In the genomic region with DNA sequence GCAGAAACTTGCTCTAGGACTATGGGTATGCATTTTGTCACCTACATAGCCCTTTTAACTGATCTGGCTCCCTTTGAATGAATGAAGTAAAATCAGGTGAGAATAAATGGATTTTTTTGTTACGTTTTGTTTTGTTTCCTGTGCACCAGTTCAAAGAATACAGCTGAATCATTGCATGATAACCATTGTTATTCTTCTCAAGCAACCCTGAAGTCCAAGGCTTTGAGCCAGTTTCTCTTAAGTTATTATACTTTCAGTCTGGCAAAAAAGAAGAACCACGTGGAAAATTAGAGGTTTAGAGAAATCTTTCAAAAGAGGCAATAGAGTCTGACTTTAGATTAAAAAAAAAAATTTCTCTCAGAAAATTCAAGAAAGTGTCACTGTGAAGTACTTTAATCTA, we compare ENCODE assay signal across 17 cellular contexts.
DNase-seq lines count a peak whose midpoint lies in the region; ATAC-seq and TF ChIP-seq lines count a peak whose summit lies in the region.
"Had no signal": no experiment of that assay in that cellular context is flagged by ENCODE, and none has a peak within 500 bp of the region (broad histone marks: within the 10 kb centered on the region; RNA-seq: fewer than 3 reads in every experiment).

No MANE protein-coding gene starts in this region.

- CTCF ChIA-PET in PC-3 (lab: Charles Lee), result no interaction called here

- no peak for DNase-seq in PC-3
- peak; percentile 41 for DNase-seq in astrocyte of the hippocampus (ENCODE audit: low read depth, low spot score)
- no peak for DNase-seq in mesendoderm
- DNase-seq in NCI-H2196 treated with DMSO at 0.1 percent for 48 hours (lab: John Stamatoyannopoulos, UW; ENCODE audit: unreplicated experiment), result no peak
- DNase-seq in brain microvascular endothelial cell, result no peak
- DNase-seq in activated T-helper 1 cell treated with anti-CD3 and anti-CD28 coated beads, Interleukin-12 subunit alpha, Interleukin-12 subunit beta, Interleukin-2, Interleukin-4 antibody, amounts not matched to agents 30 ng/mL and 10 ng/mL and 1 ng/mL, durations not matched to agents 14 hours and 24 hours and 36 hours (ENCODE audit: low spot score), result no peak
- DNase-seq: 8988T; Calu3; CD8-positive, alpha-beta T cell; DMS79 treated with DMSO at 0.1 percent for 48 hours; GF-D8; GM23248 had no signal

- H3K9ac ChIP-seq in PC-3 (ENCODE audit: low read length), result no peak overlapping the region
- H3K9ac ChIP-seq in mesendoderm (ENCODE audit: low read length), result no peak overlapping the region
- H3K9ac ChIP-seq: BLaER1 treated with 17β-estradiol and CSF1 and Interleukin-3, amounts not matched to agents 10 nM and 100 nM; GM23248 had no signal

- H3K4ac ChIP-seq in mesendoderm (ENCODE audit: low read depth, low read length), result no peak overlapping the region

- in situ Hi-C loops in brain microvascular endothelial cell (cut with HindIII; ENCODE audit: low pct_ligation_motif_present, low sequenced_read_pairs), result no loop called here

- no peaks in the 10 kb centered on the region for H3K4me1 ChIP-seq in ACC112 (ENCODE audit: control insufficient read depth, insufficient read depth, low read length, unreplicated experiment)
- H3K4me1 ChIP-seq in PC-3 (ENCODE audit: insufficient read depth, low read length), result no peaks in the 10 kb centered on the region
- no peaks in the 10 kb centered on the region for H3K4me1 ChIP-seq in mesendoderm (ENCODE audit: control insufficient read depth, low read depth, low read length)
- H3K4me1 ChIP-seq: BLaER1 treated with 17β-estradiol and CSF1 and Interleukin-3, amounts not matched to agents 10 nM and 100 nM had no signal

- no peaks in the 10 kb centered on the region for H3K79me1 ChIP-seq in mesendoderm (ENCODE audit: low read length)

- no TSS peak for BruUV-seq in PC-3 (replicated peaks; lab: Mats Ljungman, UMichigan)

- no peaks in the 10 kb centered on the region for H3F3A ChIP-seq in PC-3 (ENCODE audit: low read length, unreplicated experiment)

- H2AFZ ChIP-seq in ACC112 (ENCODE audit: low read length, unreplicated experiment) (peak overlapping the region; percentile 32), PC-3 (ENCODE audit: low read length) (0 out of 2 replicates have a peak overlapping the region, but pooled peaks have one; percentile 3)
- H2AFZ ChIP-seq: GM23248 had no signal

- intact Hi-C loops in PC-3 (cut with micrococcal nuclease), result no loop called here
- intact Hi-C loops in activated T-helper 1 cell treated with anti-CD3 and anti-CD28 coated beads, Interleukin-12 subunit alpha, Interleukin-12 subunit beta, Interleukin-2, Interleukin-4 antibody, amounts not matched to agents 30 ng/mL and 10 ng/mL and 1 ng/mL, durations not matched to agents 14 hours and 24 hours and 36 hours (cut with micrococcal nuclease), result no loop called here

- H3K36me3 Mint-ChIP-seq in activated T-helper 1 cell treated with anti-CD3 and anti-CD28 coated beads, Interleukin-12 subunit alpha, Interleukin-12 subunit beta, Interleukin-2, Interleukin-4 antibody, amounts not matched to agents 30 ng/mL and 10 ng/mL and 1 ng/mL, durations not matched to agents 14 hours and 24 hours and 36 hours (ENCODE audit: low read depth), result no peaks in the 10 kb centered on the region
- H3K36me3 Mint-ChIP-seq: CD8-positive, alpha-beta T cell had no signal

- no peaks in the 10 kb centered on the region for H3K36me3 ChIP-seq in ACC112 (ENCODE audit: insufficient read depth, low read length)
- no peaks in the 10 kb centered on the region for H3K36me3 ChIP-seq in PC-3 (ENCODE audit: low read depth, low read length)
- no peaks in the 10 kb centered on the region for H3K36me3 ChIP-seq in mesendoderm (ENCODE audit: control insufficient read depth, insufficient read depth, low read length)
- H3K36me3 ChIP-seq in brain microvascular endothelial cell (replicated peaks), result no peaks in the 10 kb centered on the region
- H3K36me3 ChIP-seq: BLaER1 treated with 17β-estradiol and CSF1 and Interleukin-3, amounts not matched to agents 10 nM and 100 nM; HAP-1 had no signal

- POLR2A ChIA-PET in PC-3 (lab: Charles Lee; ENCODE audit: unreplicated experiment), result no interaction called here

- H3K4me3 ChIP-seq in ACC112 (ENCODE audit: low read depth, low read length), result no peak overlapping the region
- no peak overlapping the region for H3K4me3 ChIP-seq in PC-3 (ENCODE audit: low read length)
- H3K4me3 ChIP-seq in mesendoderm (ENCODE audit: low read length), result no peak overlapping the region
- no peak overlapping the region for H3K4me3 ChIP-seq in brain microvascular endothelial cell (ENCODE audit: low read depth, low read length)
- H3K4me3 ChIP-seq: BLaER1 treated with 17β-estradiol and CSF1 and Interleukin-3, amounts not matched to agents 10 nM and 100 nM; GM23248; HAP-1 had no signal

- no peak overlapping the region for H3K56ac ChIP-seq in mesendoderm (ENCODE audit: low read length)

- H3K9me3 Mint-ChIP-seq in activated T-helper 1 cell treated with anti-CD3 and anti-CD28 coated beads, Interleukin-12 subunit alpha, Interleukin-12 subunit beta, Interleukin-2, Interleukin-4 antibody, amounts not matched to agents 30 ng/mL and 10 ng/mL and 1 ng/mL, durations not matched to agents 14 hours and 24 hours and 36 hours, result peaks cover 7% of the 10 kb centered on the region

- no peaks in the 10 kb centered on the region for H3K79me2 ChIP-seq in ACC112 (ENCODE audit: control insufficient read depth, insufficient read depth, low read length, unreplicated experiment)
- no peaks in the 10 kb centered on the region for H3K79me2 ChIP-seq in PC-3 (ENCODE audit: low read length)
- H3K79me2 ChIP-seq in mesendoderm (ENCODE audit: control insufficient read depth, insufficient read depth, low read length), result no peaks in the 10 kb centered on the region

- ATAC-seq in PC-3 (no peak), GM21723 (IDR thresholded peaks at IDR 0.05; ENCODE audit: unreplicated experiment) (no peak)
- ATAC-seq: CD8-positive, alpha-beta T cell had no signal

- H3K23ac ChIP-seq in mesendoderm (ENCODE audit: low read length), result no peak overlapping the region

- H3K18ac ChIP-seq in mesendoderm (ENCODE audit: low read length), result no peak overlapping the region

- H2BK120ac ChIP-seq in mesendoderm (ENCODE audit: low read depth, low read length), result no peak overlapping the region

- H3K27me3 ChIP-seq in ACC112 (ENCODE audit: insufficient read depth, low read length), result no peaks in the 10 kb centered on the region
- H3K27me3 ChIP-seq in PC-3 (ENCODE audit: low read length), result no peaks in the 10 kb centered on the region
- H3K27me3 ChIP-seq in mesendoderm (ENCODE audit: insufficient read depth, low read length, poor library complexity), result no peaks in the 10 kb centered on the region
- no peaks in the 10 kb centered on the region for H3K27me3 ChIP-seq in brain microvascular endothelial cell (replicated peaks)
- H3K27me3 ChIP-seq: BLaER1 treated with 17β-estradiol and CSF1 and Interleukin-3, amounts not matched to agents 10 nM and 100 nM had no signal

- no peaks in the 10 kb centered on the region for H3K4me1 Mint-ChIP-seq in activated T-helper 1 cell treated with anti-CD3 and anti-CD28 coated beads, Interleukin-12 subunit alpha, Interleukin-12 subunit beta, Interleukin-2, Interleukin-4 antibody, amounts not matched to agents 30 ng/mL and 10 ng/mL and 1 ng/mL, durations not matched to agents 14 hours and 24 hours and 36 hours (ENCODE audit: low read depth)
- H3K4me1 Mint-ChIP-seq: B cell had no signal

- no peaks in the 10 kb centered on the region for H3K27me3 Mint-ChIP-seq in activated T-helper 1 cell treated with anti-CD3 and anti-CD28 coated beads, Interleukin-12 subunit alpha, Interleukin-12 subunit beta, Interleukin-2, Interleukin-4 antibody, amounts not matched to agents 30 ng/mL and 10 ng/mL and 1 ng/mL, durations not matched to agents 14 hours and 24 hours and 36 hours (ENCODE audit: insufficient read depth)
- H3K27me3 Mint-ChIP-seq: B cell had no signal

- H3K4me2 ChIP-seq in PC-3 (ENCODE audit: low read length), result no peak overlapping the region
- no peak overlapping the region for H3K4me2 ChIP-seq in mesendoderm (ENCODE audit: low read length)
- H3K4me2 ChIP-seq: BLaER1 treated with 17β-estradiol and CSF1 and Interleukin-3, amounts not matched to agents 10 nM and 100 nM had no signal

- no peak overlapping the region for H4K8ac ChIP-seq in mesendoderm (ENCODE audit: low read depth, low read length)

- no peak overlapping the region for H2AK5ac ChIP-seq in mesendoderm (ENCODE audit: low read length)

- no peak overlapping the region for H3K27ac Mint-ChIP-seq in activated T-helper 1 cell treated with anti-CD3 and anti-CD28 coated beads, Interleukin-12 subunit alpha, Interleukin-12 subunit beta, Interleukin-2, Interleukin-4 antibody, amounts not matched to agents 30 ng/mL and 10 ng/mL and 1 ng/mL, durations not matched to agents 14 hours and 24 hours and 36 hours
- H3K27ac Mint-ChIP-seq: B cell; CD8-positive, alpha-beta T cell had no signal

- TF ChIP-seq CTCF in PC-3 (conservative IDR thresholded peaks at IDR 0.05; ENCODE audit: low read depth, low read length), result no peak
- TF ChIP-seq CTCF in brain microvascular endothelial cell (IDR thresholded peaks at IDR 0.05; ENCODE audit: low read depth, low read length, missing control alignments), result no peak

- H3K27ac ChIP-seq in ACC112 (ENCODE audit: low read depth, low read length) (no peak overlapping the region), PC-3 (ENCODE audit: low read length) (no peak overlapping the region), mesendoderm (ENCODE audit: low read depth, low read length) (no peak overlapping the region), brain microvascular endothelial cell (no peak overlapping the region)
- H3K27ac ChIP-seq: BLaER1 treated with 17β-estradiol and CSF1 and Interleukin-3, amounts not matched to agents 10 nM and 100 nM; GM23248 had no signal

- H3K4me3 Mint-ChIP-seq in activated T-helper 1 cell treated with anti-CD3 and anti-CD28 coated beads, Interleukin-12 subunit alpha, Interleukin-12 subunit beta, Interleukin-2, Interleukin-4 antibody, amounts not matched to agents 30 ng/mL and 10 ng/mL and 1 ng/mL, durations not matched to agents 14 hours and 24 hours and 36 hours, result no peak overlapping the region
- H3K4me3 Mint-ChIP-seq: B cell; CD8-positive, alpha-beta T cell had no signal

- H4K20me1 ChIP-seq in PC-3 (ENCODE audit: low read length), result no peaks in the 10 kb centered on the region
- H4K20me1 ChIP-seq: BLaER1 treated with 17β-estradiol and CSF1 and Interleukin-3, amounts not matched to agents 10 nM and 100 nM had no signal

- no peak overlapping the region for H4K5ac ChIP-seq in mesendoderm (ENCODE audit: low read length)

- no peaks in the 10 kb centered on the region for H3K9me2 ChIP-seq in PC-3 (replicated peaks; ENCODE audit: low read length)

- no CpG with 5 or more reads among the region's 2 CpGs for WGBS in mesendoderm (ENCODE audit: extremely low coverage, insufficient coverage, low lambda C conversion rate)

- H3K9me3 ChIP-seq in PC-3 (ENCODE audit: low read length), result no peaks in the 10 kb centered on the region
- H3K9me3 ChIP-seq: HAP-1 had no signal

- H2BK5ac ChIP-seq in mesendoderm (ENCODE audit: low read length), result no peak overlapping the region

- H2BK15ac ChIP-seq in mesendoderm (replicated peaks; ENCODE audit: low read depth), result peak overlapping the region; percentile 57
